ENCODE assay signal across 8 cellular contexts in the genomic region with DNA sequence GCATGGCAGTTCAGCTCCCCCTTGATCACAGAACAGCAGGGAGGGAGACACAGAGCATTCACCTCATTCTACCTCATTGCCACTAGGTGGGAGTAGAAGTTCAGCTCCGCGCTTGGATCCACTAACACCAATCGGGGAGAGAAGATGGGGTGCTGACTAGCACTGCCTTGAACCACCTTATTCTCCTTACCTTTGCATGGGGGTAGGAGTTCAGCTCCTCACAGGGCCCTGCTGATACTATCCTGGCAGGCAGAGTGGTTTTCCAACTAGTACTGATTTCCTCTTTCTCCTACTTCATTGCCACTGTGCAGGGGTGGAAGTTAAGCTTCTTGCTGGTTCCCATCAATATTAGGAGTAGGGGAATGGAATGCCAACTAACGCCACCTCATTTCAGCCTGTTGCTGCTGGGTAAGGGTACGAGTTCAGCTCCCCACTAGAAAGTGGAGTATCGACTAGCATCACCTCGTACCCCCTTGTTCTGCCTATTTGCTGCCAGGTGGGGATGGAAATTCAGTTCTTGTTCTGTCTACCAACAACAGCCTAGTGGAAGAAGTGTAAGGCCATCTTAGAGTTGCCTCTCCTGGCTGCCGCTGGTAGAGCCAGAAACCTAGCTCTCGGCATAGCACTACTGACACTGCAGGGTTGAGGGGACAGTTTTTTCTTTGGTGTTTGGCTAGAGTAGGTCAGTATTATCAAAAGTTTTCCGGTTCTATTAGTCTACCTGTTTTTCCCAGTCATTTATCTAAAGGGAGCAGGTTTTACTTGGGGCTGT.
DNase-seq lines count a peak whose midpoint lies in the region; ATAC-seq and TF ChIP-seq lines count a peak whose summit lies in the region.

No MANE protein-coding gene starts in this region.

- H3K9me3 ChIP-seq in Loucy (ENCODE audit: insufficient read depth, low read depth, low read length) (no peaks in the 10 kb centered on the region), SU-DHL-6 (ENCODE audit: insufficient read depth, low read length) (no peaks in the 10 kb centered on the region), neuronal stem cell (replicated peaks in 1 of 2; ENCODE audit: control insufficient read depth in 2 of 2, insufficient read depth in 1 of 2, low read depth in 1 of 2, low read length in 2 of 2) (no peaks in the 10 kb centered on the region)

- H3F3A ChIP-seq in Loucy (ENCODE audit: low read depth) = no peaks in the 10 kb centered on the region
- H3F3A ChIP-seq in SU-DHL-6 (ENCODE audit: insufficient read depth) = no peaks in the 10 kb centered on the region

- H3K4me1 ChIP-seq in Loucy (ENCODE audit: insufficient read depth, low read length, poor library complexity, severe bottlenecking) (no peaks in the 10 kb centered on the region), neuronal stem cell (ENCODE audit: control insufficient read depth in 2 of 2, insufficient read depth in 1 of 2, low read depth in 1 of 2, low read length in 2 of 2) (no peaks in the 10 kb centered on the region)

- H4K20me1 ChIP-seq in Loucy (ENCODE audit: insufficient read depth, low read length, poor library complexity, severe bottlenecking) (no peaks in the 10 kb centered on the region), SU-DHL-6 (ENCODE audit: low read depth, low read length) (no peaks in the 10 kb centered on the region)

- H3K9me3 Mint-ChIP-seq in natural killer cell = no peaks in the 10 kb centered on the region

- H3K79me1 ChIP-seq in neuronal stem cell (ENCODE audit: low read depth, low read length) = no peaks in the 10 kb centered on the region

- no peaks in the 10 kb centered on the region for H3K27me3 ChIP-seq in Loucy (ENCODE audit: insufficient read depth, low read length, poor library complexity, severe bottlenecking)
- no peaks in the 10 kb centered on the region for H3K27me3 ChIP-seq in SU-DHL-6 (ENCODE audit: low read length)
- H3K27me3 ChIP-seq in neuronal stem cell (ENCODE audit: control insufficient read depth in 3 of 3, insufficient read depth in 3 of 3, low read depth in 1 of 3, low read length in 3 of 3) = no peaks in the 10 kb centered on the region

- H3K36me3 Mint-ChIP-seq in natural killer cell = no peaks in the 10 kb centered on the region

- H3K9ac ChIP-seq in Loucy (ENCODE audit: low read depth, low read length, poor library complexity, severe bottlenecking) (no peak overlapping the region), SU-DHL-6 (ENCODE audit: low read length) (no peak overlapping the region), neuronal stem cell (ENCODE audit: low read depth, low read length, poor library complexity) (no peak overlapping the region)

- no peak overlapping the region for H4K8ac ChIP-seq in neuronal stem cell (ENCODE audit: low read depth, low read length)

- H2BK15ac ChIP-seq in neuronal stem cell (ENCODE audit: low read length) = no peak overlapping the region

- no peaks in the 10 kb centered on the region for H3K9me2 ChIP-seq in Loucy (replicated peaks; ENCODE audit: low read depth, low read length)
- H3K9me2 ChIP-seq in SU-DHL-6 (replicated peaks; ENCODE audit: insufficient read depth, low read length) = no peaks in the 10 kb centered on the region

- no peaks in the 10 kb centered on the region for H3K27me3 Mint-ChIP-seq in natural killer cell (ENCODE audit: low read depth in 2 of 2)

- CTCF ChIA-PET in HEK293T (lab: Yijun Ruan, JAX) = interaction anchor here (0.6 to 2.0 kb wide), 10 partner anchors 7 to 722 kb away, joined by 3 to 11 read pairs (median 4); no protein-coding TSS in a partner anchor

- H3K18ac ChIP-seq in neuronal stem cell (ENCODE audit: low read length) = no peak overlapping the region

- no peak overlapping the region for H2BK5ac ChIP-seq in neuronal stem cell (ENCODE audit: low read length)

- POLR2A ChIA-PET in HEK293T (lab: Yijun Ruan, JAX) = no interaction called here

- intact Hi-C loops in natural killer cell (cut with micrococcal nuclease) = no loop called here

- no peaks in the 10 kb centered on the region for H3K36me3 ChIP-seq in Loucy (ENCODE audit: insufficient read depth, low read length)
- no peaks in the 10 kb centered on the region for H3K36me3 ChIP-seq in SU-DHL-6 (ENCODE audit: low read length)
- no peaks in the 10 kb centered on the region for H3K36me3 ChIP-seq in neuronal stem cell (replicated peaks in 1 of 2; ENCODE audit: control insufficient read depth in 2 of 2, insufficient read depth in 2 of 2, low read length in 2 of 2)

- H3K23ac ChIP-seq in neuronal stem cell (ENCODE audit: low read depth, low read length, poor library complexity) = no peak overlapping the region

- H3K4me2 ChIP-seq in Loucy (ENCODE audit: low read depth, low read length, poor library complexity, severe bottlenecking) (no peak overlapping the region), SU-DHL-6 (ENCODE audit: low read depth, low read length, poor library complexity, severe bottlenecking) (no peak overlapping the region), neuronal stem cell (ENCODE audit: insufficient read depth, low read length, poor library complexity, severe bottlenecking) (no peak overlapping the region)

- TF ChIP-seq CTCF in GM12874 (IDR thresholded peaks at IDR 0.05; ENCODE audit: insufficient read depth, low read depth, low read length) (peak; percentile 78), Loucy (conservative IDR thresholded peaks at IDR 0.05; ENCODE audit: low read length) (peak; percentile 70), SU-DHL-6 (IDR thresholded peaks at IDR 0.05; ENCODE audit: insufficient read depth, low read length, poor library complexity, severe bottlenecking) (peak; percentile 48), fibroblast of mammary gland (conservative IDR thresholded peaks at IDR 0.05; ENCODE audit: control insufficient read depth, insufficient read depth, low read depth, low read length) (peak; percentile 86), natural killer cell (IDR thresholded peaks at IDR 0.05) (no peak)

- H3K4ac ChIP-seq in neuronal stem cell (ENCODE audit: low read length) = no peak overlapping the region

- peaks cover 0 to 7% of the 10 kb centered on the region in 2 donors for H3K4me1 Mint-ChIP-seq in natural killer cell

- no peak overlapping the region for H3K14ac ChIP-seq in neuronal stem cell (ENCODE audit: low read length)

- H2AFZ ChIP-seq in Loucy (ENCODE audit: low read length) (no peak overlapping the region), SU-DHL-6 (ENCODE audit: low read depth, low read length, severe bottlenecking) (no peak overlapping the region), neuronal stem cell (ENCODE audit: low read length) (no peak overlapping the region)

- no CpG with 5 or more reads among the region's 10 CpGs for WGBS in neuronal stem cell (ENCODE audit: extremely low coverage in 2 of 2, insufficient read length in 2 of 2, insufficient replicate concordance in 1 of 2), 2 donors

- no peak overlapping the region for H3K27ac Mint-ChIP-seq in natural killer cell

- H3K27ac ChIP-seq in SU-DHL-6 (ENCODE audit: low read depth, low read length) = no peak overlapping the region
- no peak overlapping the region for H3K27ac ChIP-seq in neuronal stem cell (replicated peaks; ENCODE audit: low read length)

- H3K4me3 Mint-ChIP-seq in natural killer cell = no peak overlapping the region

- no peak overlapping the region for H4K91ac ChIP-seq in neuronal stem cell (ENCODE audit: low read depth, low read length, poor library complexity)

- H2BK12ac ChIP-seq in neuronal stem cell (ENCODE audit: low read length) = no peak overlapping the region

- H3K79me2 ChIP-seq in Loucy (ENCODE audit: insufficient read depth, low read length) (no peaks in the 10 kb centered on the region), SU-DHL-6 (ENCODE audit: insufficient read depth, low read length) (no peaks in the 10 kb centered on the region)

- H2AK5ac ChIP-seq in neuronal stem cell (ENCODE audit: low read depth, low read length) = no peak overlapping the region

- no peak overlapping the region for H3K4me3 ChIP-seq in Loucy (ENCODE audit: low read length, poor library complexity, severe bottlenecking)
- no peak overlapping the region for H3K4me3 ChIP-seq in SU-DHL-6 (ENCODE audit: insufficient read depth, low read length, poor library complexity, severe bottlenecking)
- no peak overlapping the region for H3K4me3 ChIP-seq in fibroblast of mammary gland (ENCODE audit: control insufficient read depth, low read depth, low read length)
- H3K4me3 ChIP-seq in neuronal stem cell (ENCODE audit: low read length in 2 of 2) = no peak overlapping the region

- DNase-seq in AG08395 (ENCODE audit: low spot score) (peak; percentile 74), HEK293T (ENCODE audit: extremely low spot score) (peak; percentile 57), fibroblast of mammary gland (ENCODE audit: low read depth) (peak; percentile 54), neuronal stem cell (ENCODE audit: low spot score) (peak; percentile 51), natural killer cell (no peak)

- H2BK120ac ChIP-seq in neuronal stem cell (ENCODE audit: low read depth, low read length) = no peak overlapping the region

- ATAC-seq in natural killer cell = no peak

TF ChIP-seq in HEK293T, 16 proteins besides CTCF, POLR2A, EP300 and RAD21:
- TF ChIP-seq LEF1 (IDR thresholded peaks at IDR 0.05; ENCODE audit: borderline replicate concordance) (no peak), FOXA1 (IDR thresholded peaks at IDR 0.05) (no peak), FOXM1 (IDR thresholded peaks at IDR 0.05; ENCODE audit: borderline replicate concordance) (no peak), HDGF (IDR thresholded peaks at IDR 0.05; ENCODE audit: borderline replicate concordance) (no peak), SUZ12 (IDR thresholded peaks at IDR 0.05) (no peak), ZNF384 (IDR thresholded peaks at IDR 0.05) (no peak), FOXK2 (IDR thresholded peaks at IDR 0.05) (no peak), BHLHE40 (IDR thresholded peaks at IDR 0.05; ENCODE audit: borderline replicate concordance) (no peak), CTBP1 (IDR thresholded peaks at IDR 0.05; ENCODE audit: borderline replicate concordance) (no peak), ELF4 (IDR thresholded peaks at IDR 0.05) (no peak), SP1 (IDR thresholded peaks at IDR 0.05) (no peak), ARNT (IDR thresholded peaks at IDR 0.05) (no peak), NFRKB (IDR thresholded peaks at IDR 0.05) (no peak), L3MBTL2 (conservative IDR thresholded peaks at IDR 0.05) (no peak), TARDBP (IDR thresholded peaks at IDR 0.05) (no peak)
- TF ChIP-seq, protein P1, sequence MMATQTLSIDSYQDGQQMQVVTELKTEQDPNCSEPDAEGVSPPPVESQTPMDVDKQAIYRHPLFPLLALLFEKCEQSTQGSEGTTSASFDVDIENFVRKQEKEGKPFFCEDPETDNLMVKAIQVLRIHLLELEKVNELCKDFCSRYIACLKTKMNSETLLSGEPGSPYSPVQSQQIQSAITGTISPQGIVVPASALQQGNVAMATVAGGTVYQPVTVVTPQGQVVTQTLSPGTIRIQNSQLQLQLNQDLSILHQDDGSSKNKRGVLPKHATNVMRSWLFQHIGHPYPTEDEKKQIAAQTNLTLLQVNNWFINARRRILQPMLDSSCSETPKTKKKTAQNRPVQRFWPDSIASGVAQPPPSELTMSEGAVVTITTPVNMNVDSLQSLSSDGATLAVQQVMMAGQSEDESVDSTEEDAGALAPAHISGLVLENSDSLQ (IDR thresholded peaks at IDR 0.05) = no peak
TF ChIP-seq in HEK293T: peak in this region for 0.
